8 cellular contexts compared by ENCODE assay signal in the genomic region with DNA sequence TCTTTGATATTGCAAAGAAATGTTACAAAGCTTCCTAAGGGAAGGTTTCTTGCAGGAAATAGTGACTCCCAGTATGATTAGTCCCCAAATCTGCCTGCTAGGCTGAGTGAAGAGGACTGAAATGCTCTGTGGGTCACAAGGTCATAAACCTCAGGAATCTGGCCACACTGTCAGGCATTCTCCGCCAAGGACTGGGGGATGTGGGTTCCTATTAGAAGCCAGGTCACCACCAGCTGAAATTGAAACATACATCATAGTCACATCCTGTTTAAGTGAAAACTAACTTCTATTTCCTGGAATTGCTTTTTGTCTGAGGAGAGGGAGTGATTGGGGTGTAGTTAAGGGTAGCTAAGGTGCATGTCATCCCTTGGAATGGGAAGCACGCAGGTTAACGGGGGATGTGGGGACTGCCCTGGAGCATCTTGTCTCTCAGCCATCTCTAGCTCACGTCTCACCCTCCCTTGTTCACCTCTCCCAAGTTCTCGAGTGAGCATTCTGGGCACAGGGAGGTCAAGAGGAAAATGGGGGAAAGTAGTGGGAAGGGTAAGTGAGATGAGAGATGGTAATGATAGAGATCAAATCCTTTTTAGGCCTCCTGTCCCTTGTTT. TPM values are rescaled to one million over a fixed set of nuclear protein-coding genes. Genes with fewer than 3 reads are reported as not detected.
DNase-seq lines count a peak whose midpoint lies in the region; ATAC-seq, FAIRE-seq and TF ChIP-seq lines count a peak whose summit lies in the region.

No MANE protein-coding gene starts in this region.

- no peak overlapping the region for H4K8ac ChIP-seq in H1 (ENCODE audit: extremely low read depth, insufficient read depth, low read length)

- H3K27ac ChIP-seq in Panc1 (ENCODE audit: low read length) (no peak overlapping the region), H1 (ENCODE audit: low read depth, low read length) (no peak overlapping the region), parathyroid adenoma (no peak overlapping the region), gastroesophageal sphincter (no peak overlapping the region)

- peak overlapping the region; percentile 40; the same call in 1 of the 2 replicates for H2BK12ac ChIP-seq in H1 (ENCODE audit: low read depth, low read length)

- no peak for TF ChIP-seq EP300 in H1 (IDR thresholded peaks at IDR 0.05; ENCODE audit: borderline replicate concordance in 1 of 2, low read depth in 2 of 2, low read length in 2 of 2)
- TF ChIP-seq EP300 in gastroesophageal sphincter (IDR thresholded peaks at IDR 0.05) = no peak

- H2AK5ac ChIP-seq in H1 (ENCODE audit: low read depth, low read length) = peak overlapping the region; percentile 4; the same call in 1 of the 2 replicates

- no peak overlapping the region for H2BK15ac ChIP-seq in H1 (ENCODE audit: low read length)

- no peak overlapping the region for H3K4ac ChIP-seq in H1 (replicated peaks; ENCODE audit: insufficient read length, low read depth, low read length)

- no peak overlapping the region; the same call in 1 of the 2 replicates for H3K18ac ChIP-seq in H1 (ENCODE audit: extremely low read depth, low read length)

- H3K79me2 ChIP-seq in H1 (ENCODE audit: control insufficient read depth in 1 of 2, insufficient read depth in 2 of 2, low read length in 2 of 2) = no peaks in the 10 kb centered on the region
- no peaks in the 10 kb centered on the region for H3K79me2 ChIP-seq in parathyroid adenoma

- no peak overlapping the region for H2BK120ac ChIP-seq in H1 (replicated peaks; ENCODE audit: low read depth, low read length)

- H4K5ac ChIP-seq in H1 (ENCODE audit: insufficient read length, low read depth, low read length) = no peak overlapping the region

- CTCF ChIA-PET in Panc1 (lab: Charles Lee) = no interaction called here
- CTCF ChIA-PET in H1 (lab: Charles Lee; ENCODE audit: partially characterized antibody) = interaction anchor here (0.7 to 3.7 kb wide), 4 partner anchors 10 to 333 kb away, joined by 3 to 12 read pairs (median 3); no protein-coding TSS in a partner anchor

- peak; percentile 48 for FAIRE-seq in GM12892 (lab: Jason Lieb, UNC)
- no peak for FAIRE-seq in H1 (lab: Jason Lieb, UNC)

- H3K9ac ChIP-seq in H1 (replicated peaks in 1 of 4; ENCODE audit: extremely low read depth in 1 of 4, low read depth in 3 of 4, low read length in 3 of 4) (no peak overlapping the region), parathyroid adenoma (no peak overlapping the region)

- 82% methylated on average over 5 of the region's 5 CpGs; no CpG with 5 or more reads in 1 of the 2 experiments for WGBS in H1 (ENCODE audit: extremely low coverage in 1 of 2, insufficient coverage in 1 of 2, insufficient read length in 1 of 2, insufficient replicate concordance in 2 of 2, low coverage in 1 of 2, low lambda C conversion rate in 2 of 2, missing lambda C conversion rate in 1 of 2), 2 experiments
- 84 to 100% methylated on average over 1 to 5 of the region's 5 CpGs for WGBS in gastroesophageal sphincter (ENCODE audit: low coverage in 1 of 2), 2 donors

- peak overlapping the region; percentile 8 for H4K91ac ChIP-seq in H1 (replicated peaks; ENCODE audit: insufficient read length, low read length)

- H3K79me1 ChIP-seq in H1 (ENCODE audit: low read depth, low read length) = no peaks in the 10 kb centered on the region

- TF ChIP-seq RAD21 in H1 (IDR thresholded peaks at IDR 0.05 in 1 of 2, conservative IDR thresholded peaks at IDR 0.05 in 1 of 2; ENCODE audit: low read depth in 2 of 2, low read length in 2 of 2) = no peak

- H2BK5ac ChIP-seq in H1 (ENCODE audit: low read depth, low read length) = no peak overlapping the region

- H3K23me2 ChIP-seq in H1 (ENCODE audit: low read depth, low read length) = no peaks in the 10 kb centered on the region

- H3K4me1 ChIP-seq in Panc1 (ENCODE audit: control insufficient read depth, insufficient read depth, low read length) = no peaks in the 10 kb centered on the region
- peaks cover 0 to 18% (median 14%) of the 10 kb centered on the region in 4 experiments; a peak in 5 of 7 replicates for H3K4me1 ChIP-seq in H1 (replicated peaks in 1 of 4; ENCODE audit: control insufficient read depth in 3 of 4, insufficient read depth in 4 of 4, low read length in 3 of 4)
- H3K4me1 ChIP-seq in parathyroid adenoma = peaks cover 5% of the 10 kb centered on the region
- H3K4me1 ChIP-seq in gastroesophageal sphincter = peaks cover 0 to 10% (median 0%) of the 10 kb centered on the region in 3 donors

- TF ChIP-seq POLR2A in GM12892 (IDR thresholded peaks at IDR 0.05; ENCODE audit: low read depth, low read length) = no peak
- no peak for TF ChIP-seq POLR2A in H1 (IDR thresholded peaks at IDR 0.05; ENCODE audit: control extremely low read depth in 1 of 2, low read depth in 2 of 2, low read length in 2 of 2)
- TF ChIP-seq POLR2A in gastroesophageal sphincter (IDR thresholded peaks at IDR 0.05) = no peak

- H3K4me2 ChIP-seq in H1 (ENCODE audit: insufficient read depth in 1 of 2, low read depth in 2 of 2, low read length in 2 of 2) (no peak overlapping the region), parathyroid adenoma (ENCODE audit: low read length) (no peak overlapping the region)

- H3K9me3 ChIP-seq in Panc1 (ENCODE audit: control insufficient read depth, insufficient read depth, low read depth, low read length) (no peaks in the 10 kb centered on the region), H1 (ENCODE audit: insufficient read depth in 2 of 2, low read depth in 1 of 2, low read length in 1 of 2) (no peaks in the 10 kb centered on the region), parathyroid adenoma (ENCODE audit: control insufficient read depth, low read length) (no peaks in the 10 kb centered on the region), gastroesophageal sphincter (no peaks in the 10 kb centered on the region)

- TF ChIP-seq CTCF in Panc1 (IDR thresholded peaks at IDR 0.05) = no peak
- no peak for TF ChIP-seq CTCF in H1 (IDR thresholded peaks at IDR 0.05; ENCODE audit: control extremely low read depth in 1 of 3, insufficient read depth in 1 of 3, low read depth in 1 of 3, low read length in 3 of 3)
- no peak for TF ChIP-seq CTCF in parathyroid adenoma (IDR thresholded peaks at IDR 0.05)
- TF ChIP-seq CTCF in gastroesophageal sphincter (IDR thresholded peaks at IDR 0.05) = no peak

- POLR2A ChIA-PET in Panc1 (lab: Charles Lee) (no interaction called here), H1 (lab: Charles Lee; ENCODE audit: partially characterized antibody) (interaction anchor here (4.0 kb wide), 1 partner anchor 14 kb away, joined by 28 read pairs; a partner anchor contains a TSS)

- H2BK20ac ChIP-seq in H1 (ENCODE audit: low read length) = 0 out of 2 replicates have a peak overlapping the region, but pooled peaks have one; percentile 53

- ATAC-seq in Panc1 (0 out of 2 replicates have a peak, but pooled peaks have one; percentile 34), GM21528 (IDR thresholded peaks at IDR 0.05; ENCODE audit: low FRiP score, unreplicated experiment) (no peak), gastroesophageal sphincter (no peak)

- H3K14ac ChIP-seq in H1 (ENCODE audit: insufficient read length) = no peak overlapping the region

- H2AFZ ChIP-seq in H1 (ENCODE audit: low read length) (0 out of 2 replicates have a peak overlapping the region, but pooled peaks have one; percentile 1), parathyroid adenoma (peak overlapping the region; percentile 20)

- BruUV-seq in Panc1 (replicated peaks; lab: Mats Ljungman, UMichigan) = no TSS peak

- no peaks in the 10 kb centered on the region for H3K36me3 ChIP-seq in Panc1 (ENCODE audit: control insufficient read depth, insufficient read depth, low read length)
- H3K36me3 ChIP-seq in H1 (ENCODE audit: control insufficient read depth in 2 of 4, insufficient read depth in 4 of 4, low read length in 3 of 4) = no peaks in the 10 kb centered on the region
- no peaks in the 10 kb centered on the region for H3K36me3 ChIP-seq in parathyroid adenoma (ENCODE audit: control insufficient read depth, insufficient read depth, low read length)
- H3K36me3 ChIP-seq in gastroesophageal sphincter = no peaks in the 10 kb centered on the region

- no peak for DNase-seq in GM12892 (ENCODE audit: insufficient read length)
- DNase-seq in Panc1 (ENCODE audit: low read depth, low spot score) = no peak
- DNase-seq in H1 (ENCODE audit: low read depth in 1 of 2, low spot score in 2 of 2) = no peak
- no peak for DNase-seq in HUDEP-2 (lab: John Stamatoyannopoulos, UW; ENCODE audit: unreplicated experiment in 76 of 76)
- no peak for DNase-seq in activated effector memory CD4-positive, alpha-beta T cell treated with Interleukin-2 at 50 U/mL for 16 hours

- no peak overlapping the region for H3K4me3 ChIP-seq in Panc1 (ENCODE audit: low read depth in 2 of 2, low read length in 2 of 2)
- no peak overlapping the region for H3K4me3 ChIP-seq in H1 (ENCODE audit: extremely low read depth in 1 of 4, insufficient read depth in 2 of 4, low read depth in 3 of 4, low read length in 4 of 4)
- H3K4me3 ChIP-seq in parathyroid adenoma (ENCODE audit: low read depth, low read length) = no peak overlapping the region
- no peak overlapping the region for H3K4me3 ChIP-seq in gastroesophageal sphincter

- H4K20me1 ChIP-seq in H1 (replicated peaks in 1 of 2; ENCODE audit: control insufficient read depth in 1 of 2, insufficient read depth in 2 of 2, low read length in 2 of 2) = no peaks in the 10 kb centered on the region

- H3K27me3 ChIP-seq in Panc1 (ENCODE audit: control insufficient read depth, insufficient read depth, low read length) (peaks cover 2% of the 10 kb centered on the region; the same call in 1 of the 2 replicates), H1 (replicated peaks in 1 of 4; ENCODE audit: control insufficient read depth in 3 of 4, extremely low read depth in 1 of 4, insufficient read depth in 3 of 4, low read length in 3 of 4) (no peaks in the 10 kb centered on the region), parathyroid adenoma (ENCODE audit: control insufficient read depth, insufficient read depth, low read length) (no peaks in the 10 kb centered on the region), gastroesophageal sphincter (no peaks in the 10 kb centered on the region)

- H3K23ac ChIP-seq in H1 (ENCODE audit: insufficient read length) = no peak overlapping the region

- H3K56ac ChIP-seq in H1 (replicated peaks; ENCODE audit: insufficient read length, low read depth, low read length) = no peak overlapping the region

- in situ Hi-C loops in Panc1 (cut with HindIII; ENCODE audit: low pct_unique_long_range_greater_than_20kb, low sequenced_read_pairs) = no loop called here

- intact Hi-C loops in Panc1 (cut with micrococcal nuclease; ENCODE audit: unreplicated experiment) = no loop called here

RNA-seq across cellular contexts. Expression of a gene that starts 12.0 kb away (rescaled TPM):
- polyA plus RNA-seq in GM12892 (2012; ENCODE audit: missing spikeins) = 10.1 TPM
- 0.85 TPM for total RNA-seq in Panc1 (2021; ENCODE audit: unreplicated experiment)
- polyA plus RNA-seq in Panc1 (2012; ENCODE audit: insufficient read length) = 0.75 TPM
- total RNA-seq in H1 (2021; fragmentation: NEBNext Ultra II Directional; extraction: Animal tissue kit (Norgen Biotek cat#: 25700)) = 0.93 and 0.94 TPM in 2 replicates
- polyA plus RNA-seq in H1 (2011; rRNA removed) = 1.7 and 2.1 TPM in 2 replicates
- polyA plus RNA-seq in H1 (2011; cell fraction: cytosol; rRNA removed) = 2.5 TPM
- 5.9 TPM for polyA plus RNA-seq in H1 (2011; cell fraction: nucleus; rRNA removed)
- 1.4 to 3.0 TPM (median 1.6 TPM) in 4 replicates for polyA plus RNA-seq in H1 (2012, experiment 1 of 2)
- not detected for polyA plus RNA-seq in H1 (2012, experiment 2 of 2)
- polyA plus RNA-seq in H1 (2013, experiment 1 of 2) = 0.67 TPM
- 0.40 TPM for polyA plus RNA-seq in H1 (2013, experiment 2 of 2)
- polyA minus RNA-seq in H1 (2011; rRNA and poly(A)+ RNA removed) = 4.3 and 6.0 TPM in 2 replicates
- 2.1 TPM for polyA minus RNA-seq in H1 (2011; cell fraction: cytosol; rRNA and poly(A)+ RNA removed)
- polyA minus RNA-seq in H1 (2011; cell fraction: nucleus; rRNA and poly(A)+ RNA removed) = 12.0 TPM
- total RNA-seq in gastroesophageal sphincter = 10 to 100 TPM; 12.8 to 23.7 (median 15.5) TPM
